Comparison of ENCODE assay signal across 9 cellular contexts in the genomic region with DNA sequence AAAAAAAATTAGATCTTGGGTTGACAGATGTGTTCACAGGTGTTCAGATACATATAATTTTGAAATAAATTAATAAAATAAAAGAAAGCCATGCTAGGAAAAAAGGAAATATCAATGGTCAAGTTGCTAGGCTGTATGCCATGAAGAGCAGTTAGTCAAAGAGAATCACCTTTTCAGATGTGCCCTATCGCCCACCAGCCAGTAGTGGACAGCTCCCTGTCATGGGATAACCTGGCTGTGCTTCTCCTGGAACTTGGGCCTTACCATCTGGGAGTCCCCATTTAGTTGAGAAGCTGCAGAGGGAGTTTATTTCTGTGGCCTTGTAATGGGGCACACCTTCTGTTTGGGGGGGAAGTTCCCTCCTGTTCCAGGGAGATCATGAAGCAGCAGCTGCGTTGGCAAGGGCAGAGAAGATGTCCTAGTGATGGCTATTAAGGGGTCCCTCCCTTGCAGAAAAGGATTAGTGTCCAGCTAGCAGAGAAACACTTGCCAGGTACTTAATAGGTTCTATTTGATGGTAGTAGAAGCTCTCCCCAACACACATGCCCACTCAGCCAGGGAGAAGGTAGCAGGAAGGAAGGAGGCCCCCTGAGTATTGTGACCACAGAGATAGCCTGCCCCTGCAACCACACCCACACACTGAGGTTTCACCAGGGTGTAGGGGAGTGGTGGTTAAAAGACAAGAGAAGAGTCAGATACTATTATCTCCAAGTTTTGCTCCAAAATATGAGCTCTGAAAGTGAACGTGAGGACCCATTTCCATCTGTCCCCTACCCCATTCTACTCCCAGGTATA.
A peak's percentile ranks its signal among the peaks of the same experiment; 100 is the strongest.
DNase-seq lines count a peak whose midpoint lies in the region; ATAC-seq, FAIRE-seq and TF ChIP-seq lines count a peak whose summit lies in the region.
"Had no signal": no experiment of that assay in that cellular context is flagged by ENCODE, and none has a peak within 500 bp of the region (broad histone marks: within the 10 kb centered on the region; RNA-seq: fewer than 3 reads in every experiment).

No MANE protein-coding gene starts in this region.

- no peak overlapping the region for H3K23ac ChIP-seq in H1 (ENCODE audit: insufficient read length)
- no peak overlapping the region for H3K23ac ChIP-seq in mesenchymal stem cell (ENCODE audit: low read length in 2 of 2)

- H4K8ac ChIP-seq in H1 (ENCODE audit: extremely low read depth, insufficient read depth, low read length), result no peak overlapping the region
- H4K8ac ChIP-seq in mesenchymal stem cell (ENCODE audit: low read length), result no peak overlapping the region

- no peaks in the 10 kb centered on the region for H3K23me2 ChIP-seq in H1 (ENCODE audit: low read depth, low read length)

- H3K9me3 ChIP-seq in H1 (ENCODE audit: insufficient read depth in 2 of 2, low read depth in 1 of 2, low read length in 1 of 2) (no peaks in the 10 kb centered on the region), mesenchymal stem cell (ENCODE audit: control insufficient read depth, low read length) (no peaks in the 10 kb centered on the region), left lung (no peaks in the 10 kb centered on the region)

- TF ChIP-seq RAD21 in H1 (IDR thresholded peaks at IDR 0.05 in 1 of 2, conservative IDR thresholded peaks at IDR 0.05 in 1 of 2; ENCODE audit: low read depth in 2 of 2, low read length in 2 of 2), result no peak

- H2BK120ac ChIP-seq in H1 (replicated peaks; ENCODE audit: low read depth, low read length) (no peak overlapping the region), mesenchymal stem cell (ENCODE audit: low read depth, low read length) (no peak overlapping the region)

- H4K91ac ChIP-seq in H1 (replicated peaks; ENCODE audit: insufficient read length, low read length), result no peak overlapping the region
- H4K91ac ChIP-seq in mesenchymal stem cell (ENCODE audit: low read length), result no peak overlapping the region

- TF ChIP-seq CTCF in H1 (IDR thresholded peaks at IDR 0.05; ENCODE audit: control extremely low read depth in 1 of 3, insufficient read depth in 1 of 3, low read depth in 1 of 3, low read length in 3 of 3), result no peak
- no peak for TF ChIP-seq CTCF in foreskin keratinocyte (conservative IDR thresholded peaks at IDR 0.05)
- no peak for TF ChIP-seq CTCF in left lung (IDR thresholded peaks at IDR 0.05)

- H3K4me3 ChIP-seq in H1 (ENCODE audit: extremely low read depth in 1 of 4, insufficient read depth in 2 of 4, low read depth in 3 of 4, low read length in 4 of 4), result no peak overlapping the region
- no peak overlapping the region for H3K4me3 ChIP-seq in H7 (ENCODE audit: insufficient read depth, low read depth, low read length)
- no peak overlapping the region for H3K4me3 ChIP-seq in mesenchymal stem cell (ENCODE audit: insufficient read depth in 1 of 2, low read depth in 1 of 2, low read length in 2 of 2)
- H3K4me3 ChIP-seq in left lung, result no peak overlapping the region

- H3K4me1 ChIP-seq in H1 (replicated peaks in 1 of 4; ENCODE audit: control insufficient read depth in 3 of 4, insufficient read depth in 4 of 4, low read length in 3 of 4) (peaks cover 7 to 10% (median 9%) of the 10 kb centered on the region in 4 experiments; a peak in 6 of 7 replicates), foreskin keratinocyte (no peaks in the 10 kb centered on the region), mesenchymal stem cell (ENCODE audit: control insufficient read depth, insufficient read depth, low read depth, low read length) (no peaks in the 10 kb centered on the region), left lung (peaks cover 0 to 14% of the 10 kb centered on the region in 2 donors)

- H3K36me3 ChIP-seq in H1 (ENCODE audit: control insufficient read depth in 2 of 4, insufficient read depth in 4 of 4, low read length in 3 of 4) (no peaks in the 10 kb centered on the region), H7 (replicated peaks; ENCODE audit: control insufficient read depth, insufficient read depth, low read length) (no peaks in the 10 kb centered on the region), mesenchymal stem cell (ENCODE audit: control insufficient read depth in 1 of 2, insufficient read depth in 2 of 2, low read depth in 1 of 2, low read length in 2 of 2) (no peaks in the 10 kb centered on the region), left lung (no peaks in the 10 kb centered on the region)

- H2BK15ac ChIP-seq in H1 (ENCODE audit: low read length) (peak overlapping the region; percentile 97), mesenchymal stem cell (ENCODE audit: low read depth, poor library complexity, severe bottlenecking) (no peak overlapping the region)

- H3K4ac ChIP-seq in H1 (replicated peaks; ENCODE audit: insufficient read length, low read depth, low read length) (no peak overlapping the region), mesenchymal stem cell (ENCODE audit: low read depth in 1 of 2, low read length in 2 of 2) (no peak overlapping the region)

- no peaks in the 10 kb centered on the region for H3K79me2 ChIP-seq in H1 (ENCODE audit: control insufficient read depth in 1 of 2, insufficient read depth in 2 of 2, low read length in 2 of 2)

- CTCF ChIA-PET in H1 (lab: Charles Lee; ENCODE audit: partially characterized antibody), result interaction anchor here (0.7 to 2.1 kb wide), 3 partner anchors 14 to 61 kb away, joined by 3 to 12 read pairs (median 4); no protein-coding TSS in a partner anchor

- peak; percentile 33 for ATAC-seq in GM18519 (IDR thresholded peaks at IDR 0.05; ENCODE audit: low FRiP score, unreplicated experiment)
- ATAC-seq in GM21717 (IDR thresholded peaks at IDR 0.05; ENCODE audit: unreplicated experiment), result peak; percentile 77
- ATAC-seq in foreskin keratinocyte, result no peak
- ATAC-seq in left lung, result no peak

- no peak overlapping the region for H3K9ac ChIP-seq in H1 (replicated peaks in 1 of 4; ENCODE audit: extremely low read depth in 1 of 4, low read depth in 3 of 4, low read length in 3 of 4)
- no peak overlapping the region for H3K9ac ChIP-seq in mesenchymal stem cell (ENCODE audit: low read length)

- H3K18ac ChIP-seq in H1 (ENCODE audit: extremely low read depth, low read length) (no peak overlapping the region), mesenchymal stem cell (ENCODE audit: low read depth in 1 of 2, low read length in 2 of 2) (no peak overlapping the region)

- H2AFZ ChIP-seq in H1 (ENCODE audit: low read length) (no peak overlapping the region), mesenchymal stem cell (ENCODE audit: low read depth, low read length) (no peak overlapping the region)

- peak overlapping the region; percentile 34; the same call in 1 of the 2 replicates for H2BK20ac ChIP-seq in H1 (ENCODE audit: low read length)

- H3K14ac ChIP-seq in H1 (ENCODE audit: insufficient read length) (no peak overlapping the region), mesenchymal stem cell (ENCODE audit: low read length in 2 of 2) (no peak overlapping the region)

- H4K20me1 ChIP-seq in H1 (replicated peaks in 1 of 2; ENCODE audit: control insufficient read depth in 1 of 2, insufficient read depth in 2 of 2, low read length in 2 of 2), result no peaks in the 10 kb centered on the region

- H3K79me1 ChIP-seq in H1 (ENCODE audit: low read depth, low read length), result no peaks in the 10 kb centered on the region
- H3K79me1 ChIP-seq in mesenchymal stem cell (replicated peaks; ENCODE audit: low read length, poor library complexity, severe bottlenecking), result no peaks in the 10 kb centered on the region

- peak in 60 of 76 experiments; percentile 7 to 79 (median 44) for DNase-seq in HUDEP-2 (lab: John Stamatoyannopoulos, UW; ENCODE audit: unreplicated experiment in 76 of 76)
- DNase-seq in H1 (ENCODE audit: low read depth in 1 of 2, low spot score in 2 of 2), result no peak
- no peak for DNase-seq in foreskin keratinocyte
- DNase-seq in H7, result no peak
- no peak for DNase-seq in mesenchymal stem cell
- no peak for DNase-seq in left lung
- DNase-seq: dermis blood vessel endothelial cell had no signal

- TF ChIP-seq EP300 in H1 (IDR thresholded peaks at IDR 0.05; ENCODE audit: borderline replicate concordance in 1 of 2, low read depth in 2 of 2, low read length in 2 of 2), result no peak

- H2BK5ac ChIP-seq in H1 (ENCODE audit: low read depth, low read length) (no peak overlapping the region), mesenchymal stem cell (ENCODE audit: low read depth, low read length, poor library complexity, severe bottlenecking) (no peak overlapping the region)

- no peak overlapping the region for H3K56ac ChIP-seq in H1 (replicated peaks; ENCODE audit: insufficient read length, low read depth, low read length)

- TF ChIP-seq POLR2A in H1 (IDR thresholded peaks at IDR 0.05; ENCODE audit: control extremely low read depth in 1 of 2, low read depth in 2 of 2, low read length in 2 of 2), result no peak

- no peak overlapping the region for H2AK5ac ChIP-seq in H1 (ENCODE audit: low read depth, low read length)
- no peak overlapping the region for H2AK5ac ChIP-seq in mesenchymal stem cell (ENCODE audit: low read length, severe bottlenecking)

- intact Hi-C loops in left lung (cut with DNase I), result no loop called here

- no peak for FAIRE-seq in H1 (lab: Jason Lieb, UNC)

- H3K27ac ChIP-seq in H1 (ENCODE audit: low read depth, low read length), result no peak overlapping the region
- no peak overlapping the region for H3K27ac ChIP-seq in foreskin keratinocyte
- no peak overlapping the region for H3K27ac ChIP-seq in mesenchymal stem cell (ENCODE audit: low read length, poor library complexity, severe bottlenecking)
- no peak overlapping the region for H3K27ac ChIP-seq in left lung

- H3K4me2 ChIP-seq in H1 (ENCODE audit: insufficient read depth in 1 of 2, low read depth in 2 of 2, low read length in 2 of 2) (no peak overlapping the region), mesenchymal stem cell (ENCODE audit: low read length, poor library complexity, severe bottlenecking) (no peak overlapping the region)

- H4K5ac ChIP-seq in H1 (ENCODE audit: insufficient read length, low read depth, low read length), result no peak overlapping the region

- H2BK12ac ChIP-seq in H1 (ENCODE audit: low read depth, low read length), result no peak overlapping the region
- no peak overlapping the region for H2BK12ac ChIP-seq in mesenchymal stem cell (ENCODE audit: low read length in 2 of 2)

- POLR2A ChIA-PET in H1 (lab: Charles Lee; ENCODE audit: partially characterized antibody), result interaction anchor here (1.1 kb wide), 1 partner anchor 13 kb away, joined by 3 read pairs; no protein-coding TSS in a partner anchor

- WGBS in H1 (ENCODE audit: extremely low coverage in 1 of 2, insufficient coverage in 1 of 2, insufficient read length in 1 of 2, insufficient replicate concordance in 2 of 2, low coverage in 1 of 2, low lambda C conversion rate in 2 of 2, missing lambda C conversion rate in 1 of 2), 2 experiments, result 98% methylated on average over 3 of the region's 3 CpGs; no CpG with 5 or more reads in 1 of the 2 experiments
- 91% methylated on average over 2 of the region's 3 CpGs for whole genome bisulfite sequencing in mesenchymal stem cell

- H3K27me3 ChIP-seq in H1 (replicated peaks in 1 of 4; ENCODE audit: control insufficient read depth in 3 of 4, extremely low read depth in 1 of 4, insufficient read depth in 3 of 4, low read length in 3 of 4), result no peaks in the 10 kb centered on the region
- H3K27me3 ChIP-seq in foreskin keratinocyte, result no peaks in the 10 kb centered on the region
- H3K27me3 ChIP-seq in H7 (ENCODE audit: control insufficient read depth, insufficient read depth, low read length), result no peaks in the 10 kb centered on the region
- H3K27me3 ChIP-seq in mesenchymal stem cell (ENCODE audit: control insufficient read depth in 1 of 2, insufficient read depth in 1 of 2, low read length in 2 of 2), result peaks cover 0 to 4% of the 10 kb centered on the region in 2 experiments
- no peaks in the 10 kb centered on the region for H3K27me3 ChIP-seq in left lung

Comparison
In these comparisons a context has a peak if more than half of its experiments do, and no peak if none do; other contexts are left out.
1. ATAC-seq: peak in GM18519 (single experiment) and GM21717 (single experiment); none in foreskin keratinocyte (single experiment) and left lung (single experiment).
2. DNase-seq: peak in HUDEP-2 (60 of 76); none in H1 (0 of 2), foreskin keratinocyte (0 of 2), H7 (single experiment), mesenchymal stem cell (single experiment) and left lung (0 of 2).